In genomic region chr3:184389384-184389783, GRCh38 we compare ENCODE assay signal across 1 cellular context.
TF ChIP-seq lines count a peak whose summit lies in the region.

No MANE protein-coding gene starts in this region.

TF ChIP-seq in WTC11, 78 proteins besides CTCF, POLR2A, EP300 and RAD21 (continued from another document):
- TF ChIP-seq ATF6 (CRISPR knock-in tag; IDR thresholded peaks at IDR 0.05): no peak
- TF ChIP-seq CDX4 (CRISPR knock-in tag; IDR thresholded peaks at IDR 0.05; ENCODE audit: borderline replicate concordance): no peak
- TF ChIP-seq HMGXB4 (CRISPR knock-in tag; IDR thresholded peaks at IDR 0.05): no peak
- TF ChIP-seq ZNF532 (CRISPR knock-in tag; IDR thresholded peaks at IDR 0.05; ENCODE audit: borderline replicate concordance): no peak
